20 cellular contexts compared by ENCODE assay signal in genomic region chr18:63641157-63641680, GRCh38. TPM values are rescaled to one million over a fixed set of nuclear protein-coding genes. Genes with fewer than 3 reads are reported as not detected.
"Had no signal": no experiment of that assay in that cellular context is flagged by ENCODE, and none has a peak within 500 bp of the region (broad histone marks: within the 10 kb centered on the region; RNA-seq: fewer than 3 reads in every experiment).

No MANE protein-coding gene starts in this region.

RNA-seq across cellular contexts. Expression of gene SERPINB4, which starts 2.8 kb away (rescaled TPM):
- total RNA-seq: adrenal gland; ascending aorta; cardiac septum; cerebellum; fibroblast of lung; heart left ventricle; kidney epithelial cell; left lobe of liver; lower lobe of right lung; mononuclear cell; natural killer cell treated with Interleukin-12 subunit alpha and Interleukin-12 subunit beta and Interleukin-15 and Interleukin-18, amount 100 ng/mL, for 72 hours; omental fat pad; pulmonary artery endothelial cell; right cardiac atrium; skeletal muscle tissue; transverse colon; urinary bladder had no signal
- polyA plus RNA-seq: adrenal gland, fibroblast of lung, immature natural killer cell, right cardiac atrium, urinary bladder had no signal

RNA-seq across cellular contexts. Expression of gene SERPINB3, which starts 20.5 kb away (rescaled TPM):
- total RNA-seq: adrenal gland; cardiac septum; cerebellum; dorsolateral prefrontal cortex; fibroblast of lung; kidney epithelial cell; left lobe of liver; lower lobe of right lung; mononuclear cell; natural killer cell treated with Interleukin-12 subunit alpha and Interleukin-12 subunit beta and Interleukin-15 and Interleukin-18, amount 100 ng/mL, for 72 hours; omental fat pad; pulmonary artery endothelial cell; right cardiac atrium; skeletal muscle tissue; transverse colon had no signal
- polyA plus RNA-seq: fibroblast of lung, immature natural killer cell, right cardiac atrium, urinary bladder had no signal

RNA-seq across cellular contexts. Expression of gene SERPINB13, which starts 54.1 kb away (rescaled TPM):
- total RNA-seq: adrenal gland; ascending aorta; cardiac septum; cerebellum; fibroblast of lung; heart left ventricle; kidney epithelial cell; left lobe of liver; lower lobe of right lung; mononuclear cell; natural killer cell treated with Interleukin-12 subunit alpha and Interleukin-12 subunit beta and Interleukin-15 and Interleukin-18, amount 100 ng/mL, for 72 hours; omental fat pad; pulmonary artery endothelial cell; right cardiac atrium; skeletal muscle tissue; testis had no signal
- polyA plus RNA-seq: fibroblast of lung, heart left ventricle, immature natural killer cell, right cardiac atrium, urinary bladder had no signal
